ENCODE assay signal across 20 cellular contexts in genomic region chr15:84795186-84795585, GRCh38. TPM values are rescaled to one million over a fixed set of nuclear protein-coding genes. Genes with fewer than 3 reads are reported as not detected.
"Had no signal": no experiment of that assay in that cellular context is flagged by ENCODE, and none has a peak within 500 bp of the region (broad histone marks: within the 10 kb centered on the region; RNA-seq: fewer than 3 reads in every experiment).

No MANE protein-coding gene starts in this region.

- H3K4me3 ChIP-seq: dorsolateral prefrontal cortex, hepatocyte, lung, skin epidermis, suprapubic skin, thyroid gland had no signal

- H3K4me1 ChIP-seq: suprapubic skin had no signal

- H3K27ac Mint-ChIP-seq: type B pancreatic cell had no signal

- H3K9me3 Mint-ChIP-seq: naive B cell, type B pancreatic cell had no signal

- ATAC-seq: left colon, left ventricle myocardium superior, sciatic nerve had no signal

- H3K27me3 ChIP-seq: dorsolateral prefrontal cortex, hepatocyte, neutrophil, suprapubic skin, thyroid gland had no signal

- H2AFZ ChIP-seq: hepatocyte had no signal

- H3K9me3 ChIP-seq: neutrophil, suprapubic skin, thyroid gland had no signal

- H3K4me3 Mint-ChIP-seq: naive B cell, type B pancreatic cell had no signal

- H3K27ac ChIP-seq: dorsolateral prefrontal cortex, hepatocyte, neutrophil, skin epidermis, suprapubic skin, thyroid gland had no signal

- H3K4me2 ChIP-seq: hepatocyte had no signal

- DNase-seq: cortex of kidney; dorsolateral prefrontal cortex; effector CD8-positive, alpha-beta T cell; foreskin melanocyte; left colon; left ventricle myocardium superior; mesendoderm; naive B cell; posterior cingulate gyrus; stimulated activated CD4-positive, alpha-beta T cell treated with anti-CD3 and anti-CD28 coated beads, Interleukin-12 subunit alpha, Interleukin-12 subunit beta, amount 100 ng/mL, for 4 hours; stimulated activated naive CD4-positive, alpha-beta T cell; thyroid gland had no signal

- H3K27me3 Mint-ChIP-seq: naive B cell, type B pancreatic cell had no signal

RNA-seq across cellular contexts. Expression of gene ALPK3, which starts 22.0 kb away (rescaled TPM):
- polyA plus RNA-seq: neural cell had no signal
